8 cellular contexts compared by ENCODE assay signal in the genomic region with DNA sequence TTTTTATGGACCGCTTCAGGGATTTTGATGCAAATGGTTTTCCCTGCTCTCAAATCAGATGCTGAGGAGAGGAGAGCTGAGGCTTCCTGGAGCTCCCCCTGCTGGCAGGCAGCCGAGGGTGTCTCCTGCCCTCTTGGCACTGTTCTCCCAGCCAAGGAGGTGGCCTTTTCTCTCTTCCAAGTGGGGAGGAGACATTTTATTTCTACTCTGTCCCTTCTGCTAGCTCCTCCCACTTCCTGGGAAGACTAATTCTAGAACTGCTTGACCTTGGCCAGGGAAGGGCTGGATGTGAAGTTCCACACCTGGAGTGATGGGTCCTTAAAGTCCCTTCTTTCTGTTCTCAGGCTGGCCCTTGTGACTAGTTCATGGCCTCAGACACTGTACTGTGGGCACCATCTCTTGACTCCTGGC. TPM values are rescaled to one million over a fixed set of nuclear protein-coding genes. Genes with fewer than 3 reads are reported as not detected.
DNase-seq lines count a peak whose midpoint lies in the region; ATAC-seq and TF ChIP-seq lines count a peak whose summit lies in the region.

No MANE protein-coding gene starts in this region.

- H3K27me3 ChIP-seq in HUES6 (ENCODE audit: control insufficient read depth, insufficient read depth, low read length) (no peaks in the 10 kb centered on the region), RWPE2 (ENCODE audit: insufficient read depth, poor library complexity, severe bottlenecking) (no peaks in the 10 kb centered on the region)

- peak overlapping the region; percentile 26 for H3K9ac ChIP-seq in HUES6 (ENCODE audit: low read length)

- no peaks in the 10 kb centered on the region for H3K9me3 ChIP-seq in HUES6 (ENCODE audit: control insufficient read depth, insufficient read depth, low read depth, low read length)
- no peaks in the 10 kb centered on the region for H3K9me3 ChIP-seq in RWPE2 (ENCODE audit: severe bottlenecking)

- ATAC-seq in RWPE2 (ENCODE audit: low read depth) (peak; percentile 51), HG03095 (IDR thresholded peaks at IDR 0.05; ENCODE audit: unreplicated experiment) (no peak)

- DNase-seq in D341Med (ENCODE audit: low spot score) (peak; percentile 85), RWPE2 (ENCODE audit: low spot score) (no peak), foreskin melanocyte (peak; percentile 84), occipital lobe (lab: John Stamatoyannopoulos, UW) (peak; percentile 60), substantia nigra (lab: John Stamatoyannopoulos, UW) (peak in 44 of 49 donors; percentile 13 to 90 (median 74))
- DNase-seq in activated gamma-delta T cell treated with anti-CD3 and anti-CD28 coated beads, Interleukin-2, amount 50 U/mL, for 16 hours (ENCODE audit: low read depth) = peak; percentile 63

- H3K4me3 ChIP-seq in HUES6 (ENCODE audit: low read depth, low read length) = peak overlapping the region; percentile 9; the same call in 1 of the 2 replicates
- H3K4me3 ChIP-seq in RWPE2 (ENCODE audit: severe bottlenecking) = no peak overlapping the region

- TF ChIP-seq CTCF in RWPE2 (IDR thresholded peaks at IDR 0.05; ENCODE audit: poor library complexity, severe bottlenecking) = peak; percentile 92

- H3K27ac ChIP-seq in HUES6 (ENCODE audit: low read depth, low read length) (peak overlapping the region; percentile 30; the same call in 1 of the 2 replicates), RWPE2 (ENCODE audit: poor library complexity, severe bottlenecking) (peak overlapping the region; percentile 100), substantia nigra (ENCODE audit: low read depth, low read length, poor library complexity, severe bottlenecking) (peak overlapping the region; percentile 100)

- peaks cover 68% of the 10 kb centered on the region for H3K4me1 ChIP-seq in HUES6 (ENCODE audit: control insufficient read depth, insufficient read depth, low read length)
- peaks cover 36% of the 10 kb centered on the region for H3K4me1 ChIP-seq in RWPE2 (ENCODE audit: insufficient read depth, poor library complexity, severe bottlenecking)

- peaks cover 24% of the 10 kb centered on the region for H3K36me3 ChIP-seq in HUES6 (ENCODE audit: control insufficient read depth, insufficient read depth, low read length)
- peaks cover 36% of the 10 kb centered on the region for H3K36me3 ChIP-seq in RWPE2 (ENCODE audit: low read depth)

RNA-seq across cellular contexts. Expression of gene PTPA, which starts 31.8 kb away (rescaled TPM):
- total RNA-seq in occipital lobe = 57.9 TPM

RNA-seq across cellular contexts. Expression of gene CRAT, which starts 32.4 kb away (rescaled TPM):
- 13.6 TPM for total RNA-seq in occipital lobe

RNA-seq across cellular contexts. Expression of gene IER5L, which starts 35.0 kb away (rescaled TPM):
- 44.3 TPM for total RNA-seq in occipital lobe

Comparison
In these comparisons a context has a peak if more than half of its experiments do, and no peak if none do; other contexts are left out.
1. H3K27ac ChIP-seq: peak in every context shown above with its lines; median percentile 100 in RWPE2; 100 in substantia nigra; 30 in HUES6.